1 cellular context compared by ENCODE assay signal in the genomic region with DNA sequence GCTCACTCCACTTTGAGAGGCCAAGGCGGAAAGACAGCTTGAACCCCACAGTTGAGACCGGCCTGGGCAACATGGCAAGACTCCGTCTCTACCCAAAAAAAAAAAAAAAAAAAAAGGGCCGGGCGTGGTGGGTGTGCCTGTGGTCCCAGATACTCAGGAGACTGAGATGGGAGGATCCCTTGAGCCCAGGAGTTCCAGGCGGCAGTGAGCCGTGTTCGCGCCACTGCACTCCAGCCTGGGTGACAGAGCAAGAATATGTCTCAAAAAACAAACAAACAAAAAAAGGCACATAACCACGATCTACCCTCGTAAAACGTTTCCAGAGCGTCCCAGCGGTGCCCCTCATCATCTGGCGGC.
TF ChIP-seq lines count a peak whose summit lies in the region.

No MANE protein-coding gene starts in this region.

TF ChIP-seq in endothelial cell of umbilical vein, 7 proteins besides CTCF, POLR2A, EP300 and RAD21:
- no peak for TF ChIP-seq POLR2AphosphoS5 (IDR thresholded peaks at IDR 0.05; ENCODE audit: insufficient read depth, low read depth, low read length)
- no peak for TF ChIP-seq MYC (IDR thresholded peaks at IDR 0.05; ENCODE audit: low read depth, low read length)
- no peak for TF ChIP-seq FOS (IDR thresholded peaks at IDR 0.05; ENCODE audit: borderline replicate concordance, insufficient read depth, low read length)
- no peak for TF ChIP-seq JUN (IDR thresholded peaks at IDR 0.05; ENCODE audit: borderline replicate concordance, insufficient read depth, insufficient read length, low read depth)
- no peak for TF ChIP-seq GATA2 (IDR thresholded peaks at IDR 0.05; ENCODE audit: insufficient read depth, insufficient read length, low read depth, low read length)
- TF ChIP-seq, protein P1, sequence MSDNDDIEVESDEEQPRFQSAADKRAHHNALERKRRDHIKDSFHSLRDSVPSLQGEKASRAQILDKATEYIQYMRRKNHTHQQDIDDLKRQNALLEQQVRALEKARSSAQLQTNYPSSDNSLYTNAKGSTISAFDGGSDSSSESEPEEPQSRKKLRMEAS (IDR thresholded peaks at IDR 0.05; ENCODE audit: insufficient read depth, insufficient read length), result no peak
- no peak for TF ChIP-seq EZH2 (IDR thresholded peaks at IDR 0.05; ENCODE audit: borderline replicate concordance, low read depth, low read length, severe bottlenecking)
